In genomic region chr16:56547120-56547948, GRCh38 we compare ENCODE assay signal across 8 cellular contexts. TPM values are rescaled to one million over a fixed set of nuclear protein-coding genes. Genes with fewer than 3 reads are reported as not detected.
DNase-seq lines count a peak whose midpoint lies in the region; ATAC-seq and TF ChIP-seq lines count a peak whose summit lies in the region.

No MANE protein-coding gene starts in this region.

- H3K4me1 ChIP-seq in KMS-11 (ENCODE audit: low read depth, poor library complexity, severe bottlenecking) (peaks cover 30% of the 10 kb centered on the region), breast epithelium (no peaks in the 10 kb centered on the region)

- TF ChIP-seq CTCF in CD4-positive, alpha-beta T cell (IDR thresholded peaks at IDR 0.05): no peak
- no peak for TF ChIP-seq CTCF in KMS-11 (conservative IDR thresholded peaks at IDR 0.05; ENCODE audit: low read depth, low read length)
- TF ChIP-seq CTCF in breast epithelium (IDR thresholded peaks at IDR 0.05): no peak
- TF ChIP-seq CTCF in WERI-Rb-1 (IDR thresholded peaks at IDR 0.05; ENCODE audit: low read depth, low read length): no peak

- H3K9me3 Mint-ChIP-seq in CD4-positive, alpha-beta T cell: no peaks in the 10 kb centered on the region

- peak overlapping the region; percentile 8; the same call in 1 of the 2 replicates for H3K9ac ChIP-seq in KMS-11

- H3K36me3 Mint-ChIP-seq in CD4-positive, alpha-beta T cell (ENCODE audit: low read depth): no peaks in the 10 kb centered on the region

- peak overlapping the region; percentile 80 for H2AFZ ChIP-seq in KMS-11 (ENCODE audit: low read depth)

- H3K27ac ChIP-seq in CD4-positive, alpha-beta T cell (ENCODE audit: low read depth, low read length): no peak overlapping the region
- H3K27ac ChIP-seq in KMS-11: peak overlapping the region; percentile 56
- peak overlapping the region; percentile 32 to 51 for H3K27ac ChIP-seq in breast epithelium
- no peak overlapping the region for H3K27ac ChIP-seq in WERI-Rb-1

- H3K27me3 Mint-ChIP-seq in CD4-positive, alpha-beta T cell: peaks cover 6% of the 10 kb centered on the region

- no peak overlapping the region for H3K27ac Mint-ChIP-seq in CD4-positive, alpha-beta T cell

- no peaks in the 10 kb centered on the region for H3K27me3 ChIP-seq in CD4-positive, alpha-beta T cell (ENCODE audit: control insufficient read depth, insufficient read depth, low read length)
- H3K27me3 ChIP-seq in KMS-11 (ENCODE audit: insufficient read depth, low read depth): no peaks in the 10 kb centered on the region
- no peaks in the 10 kb centered on the region for H3K27me3 ChIP-seq in breast epithelium
- H3K27me3 ChIP-seq in WERI-Rb-1 (ENCODE audit: insufficient read depth, low read depth, severe bottlenecking): no peaks in the 10 kb centered on the region

- no peak overlapping the region for H3K4me3 ChIP-seq in KMS-11 (IDR thresholded peaks at IDR 0.05; ENCODE audit: insufficient read depth, low read depth, low read length)
- no peak overlapping the region for H3K4me3 ChIP-seq in breast epithelium
- H3K4me3 ChIP-seq in WERI-Rb-1 (ENCODE audit: low read depth, low read length): no peak overlapping the region

- peaks cover 16% of the 10 kb centered on the region for H3K4me1 Mint-ChIP-seq in CD4-positive, alpha-beta T cell (ENCODE audit: low read depth)

- intact Hi-C loops in CD4-positive, alpha-beta T cell (cut with DNase I, micrococcal nuclease): no loop called here
- intact Hi-C loops in breast epithelium (cut with DNase I; ENCODE audit: low total_unique reads): no loop called here

- no peak for TF ChIP-seq POLR2A in breast epithelium (IDR thresholded peaks at IDR 0.05)

- H3K4me2 ChIP-seq in KMS-11: peak overlapping the region; percentile 92

- H3K4me3 Mint-ChIP-seq in CD4-positive, alpha-beta T cell: no peak overlapping the region

- POLR2A ChIA-PET in CD4-positive, alpha-beta T cell (lab: Charles Lee): interaction anchor here (0.6 to 1.6 kb wide), 3 partner anchors 28 to 62 kb away, joined by 4 to 6 read pairs (median 5); partner anchors contain the start of gene BBS2

- peak; percentile 29 for ATAC-seq in CD4-positive, alpha-beta T cell (ENCODE audit: poor library complexity)
- no peak for ATAC-seq in GM18519 (IDR thresholded peaks at IDR 0.05; ENCODE audit: low FRiP score, unreplicated experiment)
- no peak for ATAC-seq in GM19035 (IDR thresholded peaks at IDR 0.05; ENCODE audit: unreplicated experiment)

- DNase-seq in CD4-positive, alpha-beta T cell: no peak
- DNase-seq in breast epithelium (ENCODE audit: low spot score in 2 of 2): peak in 1 of 2 donors; percentile 41
- DNase-seq in medulla oblongata (ENCODE audit: extremely low spot score): peak; percentile 95
- no peak for DNase-seq in WERI-Rb-1
- no peak for DNase-seq in NCI-H524 treated with DMSO at 0.1 percent for 48 hours (lab: John Stamatoyannopoulos, UW)

- no peaks in the 10 kb centered on the region for H4K20me1 ChIP-seq in KMS-11 (ENCODE audit: insufficient read depth)

- CTCF ChIA-PET in CD4-positive, alpha-beta T cell (lab: Charles Lee): no interaction called here

- H3K36me3 ChIP-seq in KMS-11 (ENCODE audit: insufficient read depth) (no peaks in the 10 kb centered on the region), breast epithelium (no peaks in the 10 kb centered on the region), WERI-Rb-1 (no peaks in the 10 kb centered on the region)

- no peaks in the 10 kb centered on the region for H3K79me2 ChIP-seq in KMS-11 (ENCODE audit: insufficient read depth, low read depth)

- no peaks in the 10 kb centered on the region for H3K9me3 ChIP-seq in CD4-positive, alpha-beta T cell (ENCODE audit: control insufficient read depth, low read length)
- H3K9me3 ChIP-seq in breast epithelium (no peaks in the 10 kb centered on the region), WERI-Rb-1 (ENCODE audit: severe bottlenecking) (no peaks in the 10 kb centered on the region)

RNA-seq across cellular contexts. Expression of gene MT4, which starts 17.5 kb away (rescaled TPM):
- not detected for total RNA-seq in CD4-positive, alpha-beta T cell
- not detected for total RNA-seq in breast epithelium

RNA-seq across cellular contexts. Expression of gene BBS2, which starts 27.5 kb away (rescaled TPM):
- total RNA-seq in CD4-positive, alpha-beta T cell: 10 to 100 TPM; 69.6 to 72.8 TPM
- total RNA-seq in breast epithelium: 10 to 100 TPM; 42.6 to 80.5 (median 56.2) TPM

RNA-seq across cellular contexts. Expression of gene MT3, which starts 42.0 kb away (rescaled TPM):
- total RNA-seq in CD4-positive, alpha-beta T cell: under 1 TPM in 1 of 2 experiments, not detected in 1; 0.50 TPM
- not detected for total RNA-seq in breast epithelium

Comparison
In these comparisons a context has a peak if more than half of its experiments do, and no peak if none do; other contexts are left out.
1. H3K27ac ChIP-seq: peak in KMS-11 (single experiment) and breast epithelium (2 of 2); none in CD4-positive, alpha-beta T cell (single experiment) and WERI-Rb-1 (single experiment).